In genomic region chr12:26830783-26831601, GRCh38 we compare ENCODE assay signal across 8 cellular contexts. TPM values are rescaled to one million over a fixed set of nuclear protein-coding genes. Genes with fewer than 3 reads are reported as not detected.
DNase-seq lines count a peak whose midpoint lies in the region; ATAC-seq, FAIRE-seq and TF ChIP-seq lines count a peak whose summit lies in the region.

No MANE protein-coding gene starts in this region.

- H3K36me3 Mint-ChIP-seq in CD14-positive monocyte = no peaks in the 10 kb centered on the region

- FAIRE-seq in GM12878 (lab: Jason Lieb, UNC) = no peak

- H3K23ac ChIP-seq in mesenchymal stem cell (ENCODE audit: low read length in 2 of 2) = peak overlapping the region in 1 of 2 experiments; percentile 46

- TF ChIP-seq EP300 in GM12878 (IDR thresholded peaks at IDR 0.05; ENCODE audit: borderline replicate concordance in 1 of 2, control insufficient read depth in 1 of 2, low read depth in 2 of 2, low read length in 2 of 2) = no peak

- no peak for TF ChIP-seq CTCF in CD14-positive monocyte (IDR thresholded peaks at IDR 0.05)
- no peak for TF ChIP-seq CTCF in GM12878 (IDR thresholded peaks at IDR 0.05 in 2 of 3, conservative IDR thresholded peaks at IDR 0.05 in 1 of 3; ENCODE audit: control insufficient read depth in 2 of 3, extremely low read depth in 1 of 3, insufficient read depth in 1 of 3, low read depth in 3 of 3, low read length in 3 of 3)

- CTCF ChIA-PET in GM12878 (lab: Yijun Ruan, JAX) = interaction anchor here (0.7 to 3.4 kb wide), 16 partner anchors 11 to 129 kb away, joined by 3 to 22 read pairs (median 4); no protein-coding TSS in a partner anchor

- no peaks in the 10 kb centered on the region for H3K27me3 Mint-ChIP-seq in CD14-positive monocyte (ENCODE audit: low read depth in 3 of 3)

- H2BK5ac ChIP-seq in mesenchymal stem cell (ENCODE audit: low read depth, low read length, poor library complexity, severe bottlenecking) = no peak overlapping the region

- no peak overlapping the region for H2BK15ac ChIP-seq in mesenchymal stem cell (ENCODE audit: low read depth, poor library complexity, severe bottlenecking)

- in situ Hi-C loops in GM12878 (cut with MboI) = no loop called here

- POLR2A ChIA-PET in GM12878 (lab: Charles Lee) = interaction anchor here (0.9 to 4.5 kb wide), 10 partner anchors 10 to 109 kb away, joined by 3 to 17 read pairs (median 4); no protein-coding TSS in a partner anchor

- RAD21 ChIA-PET in GM12878 (lab: Charles Lee; ENCODE audit: unreplicated experiment) = interaction anchor here (0.8 to 6.2 kb wide), 20 partner anchors 10 to 185 kb away, joined by 3 to 51 read pairs (median 6); partner anchors contain the start of gene TM7SF3

- H2AFZ ChIP-seq in GM12878 (ENCODE audit: control insufficient read depth, low read depth, low read length) (no peak overlapping the region), mesenchymal stem cell (ENCODE audit: low read depth, low read length) (no peak overlapping the region)

- no peak for ATAC-seq in GM12878
- ATAC-seq in HG02840 (IDR thresholded peaks at IDR 0.05; ENCODE audit: low FRiP score, unreplicated experiment) = no peak

- H3K9me3 Mint-ChIP-seq in CD14-positive monocyte = no peaks in the 10 kb centered on the region

- H2AK5ac ChIP-seq in mesenchymal stem cell (ENCODE audit: low read length, severe bottlenecking) = peak overlapping the region; percentile 41

- H3K14ac ChIP-seq in mesenchymal stem cell (ENCODE audit: low read length in 2 of 2) = no peak overlapping the region

- H3K9me3 ChIP-seq in HUES6 (ENCODE audit: control insufficient read depth, insufficient read depth, low read depth, low read length) (no peaks in the 10 kb centered on the region), GM12878 (replicated peaks; ENCODE audit: control insufficient read depth, insufficient read depth, low read length) (no peaks in the 10 kb centered on the region), mesenchymal stem cell (ENCODE audit: control insufficient read depth, low read length) (no peaks in the 10 kb centered on the region)

- H3K36me3 ChIP-seq in HUES6 (ENCODE audit: control insufficient read depth, insufficient read depth, low read length) = no peaks in the 10 kb centered on the region
- H3K36me3 ChIP-seq in GM12878 (ENCODE audit: control insufficient read depth in 2 of 2, insufficient read depth in 2 of 2, low read length in 1 of 2) = no peaks in the 10 kb centered on the region
- no peaks in the 10 kb centered on the region for H3K36me3 ChIP-seq in mesenchymal stem cell (ENCODE audit: control insufficient read depth in 1 of 2, insufficient read depth in 2 of 2, low read depth in 1 of 2, low read length in 2 of 2)

- intact Hi-C loops in CD14-positive monocyte (cut with micrococcal nuclease) (loop anchor here (5.0 kb wide), 2 partner anchors 106 to 186 kb away; partner anchors contain the start of genes FGFR1OP2 (in 1 of the 2) and INTS13 (in 1 of the 2)), GM12878 (cut with micrococcal nuclease; ENCODE audit: unreplicated experiment) (loop anchor here (10.0 kb wide), 1 partner anchor 54 kb away; no protein-coding TSS in a partner anchor)

- H2BK12ac ChIP-seq in mesenchymal stem cell (ENCODE audit: low read length in 2 of 2) = peak overlapping the region in 1 of 2 experiments; percentile 37

- H3K4me2 ChIP-seq in GM12878 (ENCODE audit: control insufficient read depth, insufficient read depth) (peak overlapping the region; percentile 60), mesenchymal stem cell (ENCODE audit: low read length, poor library complexity, severe bottlenecking) (peak overlapping the region; percentile 63)

- H3K27ac ChIP-seq in HUES6 (ENCODE audit: low read depth, low read length) (no peak overlapping the region), GM12878 (ENCODE audit: control insufficient read depth, insufficient read depth) (peak overlapping the region; percentile 50; the same call in 1 of the 2 replicates), mesenchymal stem cell (ENCODE audit: low read length, poor library complexity, severe bottlenecking) (peak overlapping the region; percentile 13)

- no peaks in the 10 kb centered on the region for H4K20me1 ChIP-seq in GM12878 (ENCODE audit: control insufficient read depth, insufficient read depth)

- H3K4me1 ChIP-seq in HUES6 (ENCODE audit: control insufficient read depth, insufficient read depth, low read length) = peaks cover 10% of the 10 kb centered on the region; the same call in 1 of the 2 replicates
- H3K4me1 ChIP-seq in GM12878 (ENCODE audit: control insufficient read depth, insufficient read depth, low read length) = peaks cover 5% of the 10 kb centered on the region
- H3K4me1 ChIP-seq in mesenchymal stem cell (ENCODE audit: control insufficient read depth, insufficient read depth, low read depth, low read length) = peaks cover 5% of the 10 kb centered on the region

- no peaks in the 10 kb centered on the region for H3K27me3 ChIP-seq in HUES6 (ENCODE audit: control insufficient read depth, insufficient read depth, low read length)
- no peaks in the 10 kb centered on the region for H3K27me3 ChIP-seq in GM12878 (replicated peaks in 1 of 2; ENCODE audit: control insufficient read depth in 2 of 2, insufficient read depth in 2 of 2, low read length in 1 of 2)
- H3K27me3 ChIP-seq in mesenchymal stem cell (ENCODE audit: control insufficient read depth in 1 of 2, insufficient read depth in 1 of 2, low read length in 2 of 2) = no peaks in the 10 kb centered on the region

- H3K4me3 ChIP-seq in HUES6 (ENCODE audit: low read depth, low read length) (peak overlapping the region; percentile 30), GM12878 (peak overlapping the region; percentile 79), mesenchymal stem cell (ENCODE audit: insufficient read depth in 1 of 2, low read depth in 1 of 2, low read length in 2 of 2) (no peak overlapping the region)

- peaks cover 40% of the 10 kb centered on the region for H3K4me1 Mint-ChIP-seq in CD14-positive monocyte

- H3K4me3 Mint-ChIP-seq in CD14-positive monocyte = peak overlapping the region in 1 of 2 donors; percentile 77

- peak overlapping the region in 5 of 7 donors; percentile 37 to 71 (median 61) for H3K27ac Mint-ChIP-seq in CD14-positive monocyte

- BruUV-seq in GM12878 (replicated peaks; lab: Mats Ljungman, UMichigan) = no TSS peak

- 94% methylated on average over 14 of the region's 14 CpGs for WGBS in GM12878 (ENCODE audit: insufficient coverage, insufficient replicate concordance, low lambda C conversion rate, missing lambda C conversion rate)
- WGBS in mesenchymal stem cell = 63% methylated on average over 12 of the region's 14 CpGs

- DNase-seq in CD14-positive monocyte (ENCODE audit: low spot score) = no peak
- DNase-seq in GM12878 (ENCODE audit: low read depth, low spot score) = no peak
- peak; percentile 28 for DNase-seq in mesenchymal stem cell
- DNase-seq in SIG-M5 (lab: John Stamatoyannopoulos, UW) = no peak
- no peak for DNase-seq in MV-4-11 (lab: John Stamatoyannopoulos, UW)
- no peak for DNase-seq in NCI-H226

- no peak overlapping the region for H4K8ac ChIP-seq in mesenchymal stem cell (ENCODE audit: low read length)

- no peak overlapping the region for H3K4ac ChIP-seq in mesenchymal stem cell (ENCODE audit: low read depth in 1 of 2, low read length in 2 of 2)

- no peak overlapping the region for H3K9ac ChIP-seq in HUES6 (ENCODE audit: low read length)
- H3K9ac ChIP-seq in GM12878 (ENCODE audit: control insufficient read depth, insufficient read depth, low read length) = peak overlapping the region; percentile 27
- H3K9ac ChIP-seq in mesenchymal stem cell (ENCODE audit: low read length) = peak overlapping the region; percentile 1

- SMC1A ChIA-PET in GM12878 (lab: Charles Lee; ENCODE audit: uncharacterized antibody, unreplicated experiment) = interaction anchor here (0.6 to 6.3 kb wide), 34 partner anchors 9 to 1761 kb away, joined by 3 to 41 read pairs (median 4); no protein-coding TSS in a partner anchor

- H4K91ac ChIP-seq in mesenchymal stem cell (ENCODE audit: low read length) = no peak overlapping the region

- no peak for TF ChIP-seq RAD21 in GM12878 (IDR thresholded peaks at IDR 0.05; ENCODE audit: insufficient read depth, low read depth, low read length)

- H2BK120ac ChIP-seq in mesenchymal stem cell (ENCODE audit: low read depth, low read length) = no peak overlapping the region

- H3K79me2 ChIP-seq in GM12878 (ENCODE audit: control insufficient read depth, insufficient read depth, low read length) = peaks cover 66% of the 10 kb centered on the region

- H3K79me1 ChIP-seq in mesenchymal stem cell (replicated peaks; ENCODE audit: low read length, poor library complexity, severe bottlenecking) = peaks cover 23% of the 10 kb centered on the region

- TF ChIP-seq POLR2A in GM12878 (IDR thresholded peaks at IDR 0.05; ENCODE audit: low read depth, low read length) = no peak

- H3K18ac ChIP-seq in mesenchymal stem cell (ENCODE audit: low read depth in 1 of 2, low read length in 2 of 2) = peak overlapping the region in 1 of 2 experiments; percentile 49

TF ChIP-seq in GM12878, 131 proteins besides CTCF, POLR2A, EP300 and RAD21 (continues in another document):
- TF ChIP-seq SMC3 (IDR thresholded peaks at IDR 0.05; ENCODE audit: borderline replicate concordance, low read length) = no peak

RNA-seq across cellular contexts. Expression of gene ITPR2, which starts 2.0 kb away (rescaled TPM):
- 1 to 10 TPM; 2.7 to 5.7 TPM for polyA plus RNA-seq in CD14-positive monocyte
- 388 and 403 TPM in 2 replicates for total RNA-seq in GM12878 (2013; cell fraction: nucleolus; rRNA removed)
- 61.6 and 62.7 TPM in 2 replicates for total RNA-seq in GM12878 (2014; rRNA removed)
- total RNA-seq in GM12878 (2014; rRNA removed; fragmentation: Illumina TruSeq; extraction: Trizol) = 67.0 and 73.4 TPM in 2 replicates
- total RNA-seq in GM12878 (2021) = 72.6 and 76.2 TPM in 2 replicates
- polyA plus RNA-seq in GM12878 (2011; ENCODE audit: low read depth) = 18.8 TPM
- 63.8 and 94.8 TPM in 2 replicates for polyA plus RNA-seq in GM12878 (2011; rRNA removed)
- polyA plus RNA-seq in GM12878 (2011; cell fraction: cytosol; rRNA removed) = 28.7 and 34.5 TPM in 2 replicates
- 76.6 and 81.8 TPM in 2 replicates for polyA plus RNA-seq in GM12878 (2011; cell fraction: nucleus; rRNA removed)
- 22.6 and 25.3 TPM in 2 replicates for polyA plus RNA-seq in GM12878 (2012)
- 38.8 and 46.4 TPM in 2 replicates for polyA plus RNA-seq in GM12878 (2014; fragmentation: Illumina TruSeq; extraction: Trizol)
- 10 to 100 TPM in 1 of 2 experiments, 1 to 10 TPM in 1; 7.5 to 10.9 TPM for polyA plus RNA-seq in GM12878 (2014; fragmentation: Nextera tagmentation; extraction: Ambion mirVana)
- polyA plus RNA-seq in GM12878 (2014; rRNA removed) = 22.9 and 24.5 TPM in 2 replicates
- 10 to 100 TPM; 44.0 to 50.2 TPM for polyA plus RNA-seq in GM12878 (2016; fragmentation: Nextera tagmentation; extraction: Ambion mirVana)
- 414 and 473 TPM in 2 replicates for polyA minus RNA-seq in GM12878 (2011; rRNA and poly(A)+ RNA removed)
- polyA minus RNA-seq in GM12878 (2011; cell fraction: cytosol; rRNA and poly(A)+ RNA removed) = 61.3 and 85.0 TPM in 2 replicates
- 370 and 490 TPM in 2 replicates for polyA minus RNA-seq in GM12878 (2011; cell fraction: nucleus; rRNA and poly(A)+ RNA removed)
- 7.2 TPM for polyA plus RNA-seq in mesenchymal stem cell (2013, experiment 1 of 2)
- polyA plus RNA-seq in mesenchymal stem cell (2013, experiment 2 of 2) = 6.8 TPM

Comparison
In these comparisons a context has a peak if more than half of its experiments do, and no peak if none do; other contexts are left out.
1. H3K4me3 ChIP-seq: peak in HUES6 (single experiment) and GM12878 (single experiment); none in mesenchymal stem cell (0 of 2).